14 cellular contexts compared by ENCODE assay signal in the genomic region with DNA sequence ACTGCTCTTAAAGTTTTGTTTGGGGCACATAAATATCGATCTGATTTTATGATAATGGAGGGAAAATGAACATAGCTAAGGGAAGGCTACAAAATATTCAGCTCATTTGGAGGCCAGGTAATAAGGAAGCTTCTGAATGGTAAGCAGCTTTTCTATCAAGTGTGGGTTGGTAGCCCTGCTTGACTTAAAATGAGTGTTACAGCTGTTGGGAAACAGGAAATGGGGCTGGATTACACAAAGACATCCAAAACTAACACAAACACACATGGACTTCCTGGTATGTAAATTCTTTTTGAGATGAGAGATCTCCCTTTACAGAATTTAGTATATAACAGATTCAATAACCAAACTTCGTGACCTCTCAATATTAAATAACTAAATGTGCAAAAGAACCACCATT. TPM values are rescaled to one million over a fixed set of nuclear protein-coding genes. Genes with fewer than 3 reads are reported as not detected.
DNase-seq lines count a peak whose midpoint lies in the region; ATAC-seq and TF ChIP-seq lines count a peak whose summit lies in the region.
"Had no signal": no experiment of that assay in that cellular context is flagged by ENCODE, and none has a peak within 500 bp of the region (broad histone marks: within the 10 kb centered on the region; RNA-seq: fewer than 3 reads in every experiment).

No MANE protein-coding gene starts in this region.

- POLR2A ChIA-PET in AG04450 (lab: Yijun Ruan, JAX) = interaction anchor here (0.5 kb wide), 1 partner anchor 350 kb away, joined by 3 read pairs; no protein-coding TSS in a partner anchor

- H3K27me3 ChIP-seq in AG04450 (ENCODE audit: control insufficient read depth, insufficient read depth, low read length) = no peaks in the 10 kb centered on the region

- H3K27ac ChIP-seq in AG04450 (ENCODE audit: low read depth, low read length) = no peak overlapping the region

- H3K9me3 ChIP-seq in AG04450 (ENCODE audit: control insufficient read depth, insufficient read depth, low read length) = no peaks in the 10 kb centered on the region

- ATAC-seq in HG02798 (IDR thresholded peaks at IDR 0.05; ENCODE audit: poor library complexity, unreplicated experiment) = no peak

- no peak for TF ChIP-seq CTCF in AG04450 (IDR thresholded peaks at IDR 0.05; ENCODE audit: low read depth, low read length)

- DNase-seq in AG04450 (ENCODE audit: low read depth, low spot score) (peak; percentile 6), DMS53 treated with DMSO at 0.1 percent for 48 hours (lab: John Stamatoyannopoulos, UW; ENCODE audit: unreplicated experiment) (peak; percentile 15), SKM-1 (lab: John Stamatoyannopoulos, UW; ENCODE audit: unreplicated experiment) (peak; percentile 3), fibroblast of the conjunctiva (ENCODE audit: low read depth) (peak; percentile 18), ureter (ENCODE audit: low spot score) (no peak), NAMALWA (ENCODE audit: low spot score) (no peak), OCI-M1 (lab: John Stamatoyannopoulos, UW) (no peak)
- DNase-seq: activated CD4-positive, alpha-beta T cell treated with anti-CD3 and anti-CD28 coated beads for 4 hours; DMS 273 treated with DMSO at 0.1 percent for 48 hours; NCI-H2107; SHP77; stimulated activated CD4-positive, alpha-beta T cell treated with anti-CD3 and anti-CD28 coated beads, Interleukin-4, amount 100 ng/mL, for 1 hour; substantia nigra had no signal

- no peak overlapping the region for H3K4me3 ChIP-seq in AG04450 (ENCODE audit: low read depth, low read length)

- CTCF ChIA-PET in AG04450 (lab: Charles Lee) = no interaction called here

RNA-seq across cellular contexts. Expression of a gene that starts 58.0 kb away (rescaled TPM):
- not detected in 2 replicates for polyA plus RNA-seq in AG04450 (2011; rRNA removed)
- not detected in 2 replicates for polyA minus RNA-seq in AG04450 (2011; rRNA and poly(A)+ RNA removed)
- 0.39 TPM for total RNA-seq in ureter

Comparison
In these comparisons a context has a peak if more than half of its experiments do, and no peak if none do; other contexts are left out.
1. DNase-seq: peak in AG04450 (single experiment), DMS53 treated with DMSO at 0.1 percent for 48 hours (single experiment), SKM-1 (single experiment) and fibroblast of the conjunctiva (single experiment); none in ureter (single experiment), NAMALWA (single experiment) and OCI-M1 (single experiment).